ENCODE assay signal across 11 cellular contexts in genomic region chr13:44393391-44393790, GRCh38. TPM values are rescaled to one million over a fixed set of nuclear protein-coding genes. Genes with fewer than 3 reads are reported as not detected.
A peak's percentile ranks its signal among the peaks of the same experiment; 100 is the strongest.
DNase-seq lines count a peak whose midpoint lies in the region; ATAC-seq and TF ChIP-seq lines count a peak whose summit lies in the region.
"Had no signal": no experiment of that assay in that cellular context is flagged by ENCODE, and none has a peak within 500 bp of the region (broad histone marks: within the 10 kb centered on the region; RNA-seq: fewer than 3 reads in every experiment).

No MANE protein-coding gene starts in this region.

- ATAC-seq in GM18498 (IDR thresholded peaks at IDR 0.05; ENCODE audit: unreplicated experiment): no peak
- ATAC-seq in esophagus mucosa: no peak
- ATAC-seq in HG03097 (IDR thresholded peaks at IDR 0.05; ENCODE audit: low FRiP score, unreplicated experiment): no peak
- ATAC-seq: GM12878 had no signal

- peak overlapping the region; percentile 10 for H4K8ac ChIP-seq in mesenchymal stem cell (ENCODE audit: low read length)

- no peak overlapping the region for H2BK12ac ChIP-seq in mesenchymal stem cell (ENCODE audit: low read length in 2 of 2)

- no peak overlapping the region for H3K14ac ChIP-seq in mesenchymal stem cell (ENCODE audit: low read length in 2 of 2)

- no peak overlapping the region for H3K27ac ChIP-seq in mammary epithelial cell (ENCODE audit: insufficient read depth, low read depth, low read length)
- H3K27ac ChIP-seq in mesenchymal stem cell (ENCODE audit: low read length, poor library complexity, severe bottlenecking): peak overlapping the region; percentile 68
- H3K27ac ChIP-seq: WERI-Rb-1 had no signal

- H3K4ac ChIP-seq in mesenchymal stem cell (ENCODE audit: low read depth in 1 of 2, low read length in 2 of 2): no peak overlapping the region

- intact Hi-C loops in mammary epithelial cell (cut with micrococcal nuclease): no loop called here

- no peak overlapping the region for H2BK15ac ChIP-seq in mesenchymal stem cell (ENCODE audit: low read depth, poor library complexity, severe bottlenecking)

- no peak for TF ChIP-seq CTCF in mammary epithelial cell (conservative IDR thresholded peaks at IDR 0.05 in 1 of 2, IDR thresholded peaks at IDR 0.05 in 1 of 2; ENCODE audit: extremely low read depth in 1 of 2, insufficient read depth in 1 of 2, low read depth in 1 of 2, low read length in 2 of 2)

- H2BK5ac ChIP-seq in mesenchymal stem cell (ENCODE audit: low read depth, low read length, poor library complexity, severe bottlenecking): peak overlapping the region; percentile 48

- dilution Hi-C loops in mammary epithelial cell (cut with HindIII; ENCODE audit: low sequenced_read_pairs): loop anchor here (5.0 kb wide), 1 partner anchor 71 kb away; no protein-coding TSS in a partner anchor

- H3K18ac ChIP-seq in mesenchymal stem cell (ENCODE audit: low read depth in 1 of 2, low read length in 2 of 2): no peak overlapping the region

- H3K79me1 ChIP-seq in mesenchymal stem cell (replicated peaks; ENCODE audit: low read length, poor library complexity, severe bottlenecking): peaks cover 2% of the 10 kb centered on the region

- no peaks in the 10 kb centered on the region for H3K27me3 ChIP-seq in mammary epithelial cell (ENCODE audit: insufficient read depth, low read length)
- H3K27me3 ChIP-seq in mesenchymal stem cell (ENCODE audit: control insufficient read depth in 1 of 2, insufficient read depth in 1 of 2, low read length in 2 of 2): no peaks in the 10 kb centered on the region

- in situ Hi-C loops in mammary epithelial cell (cut with MboI; ENCODE audit: low sequenced_read_pairs in 2 of 2): no loop called here

- H3K4me1 ChIP-seq in mammary epithelial cell (ENCODE audit: insufficient read depth, low read length) (no peaks in the 10 kb centered on the region), mesenchymal stem cell (ENCODE audit: control insufficient read depth, insufficient read depth, low read depth, low read length) (peaks cover 18% of the 10 kb centered on the region)

- H3K4me3 ChIP-seq in mammary epithelial cell (replicated peaks in 1 of 3; ENCODE audit: insufficient read depth in 1 of 3, low read depth in 2 of 3, low read length in 3 of 3): no peak overlapping the region
- no peak overlapping the region for H3K4me3 ChIP-seq in mesenchymal stem cell (ENCODE audit: insufficient read depth in 1 of 2, low read depth in 1 of 2, low read length in 2 of 2)
- H3K4me3 ChIP-seq: GM12878 had no signal

- no peak overlapping the region for H4K91ac ChIP-seq in mesenchymal stem cell (ENCODE audit: low read length)

- no peak overlapping the region for H2BK120ac ChIP-seq in mesenchymal stem cell (ENCODE audit: low read depth, low read length)

- H3K4me2 ChIP-seq in mammary epithelial cell (ENCODE audit: insufficient read depth, low read depth, low read length) (no peak overlapping the region), mesenchymal stem cell (ENCODE audit: low read length, poor library complexity, severe bottlenecking) (no peak overlapping the region)

- H4K20me1 ChIP-seq in mammary epithelial cell (ENCODE audit: insufficient read depth, low read length): no peaks in the 10 kb centered on the region

- H2AK5ac ChIP-seq in mesenchymal stem cell (ENCODE audit: low read length, severe bottlenecking): no peak overlapping the region

- 8% methylated on average over 5 of the region's 8 CpGs for WGBS in mammary epithelial cell (ENCODE audit: low coverage, missing lambda C conversion rate)
- WGBS in mesenchymal stem cell: 95% methylated on average over 7 of the region's 8 CpGs

- H3K79me2 ChIP-seq in mammary epithelial cell (ENCODE audit: insufficient read depth, low read length): no peaks in the 10 kb centered on the region

- H2AFZ ChIP-seq in mammary epithelial cell (ENCODE audit: low read depth, low read length) (peak overlapping the region; percentile 86), mesenchymal stem cell (ENCODE audit: low read depth, low read length) (no peak overlapping the region)

- H3K9ac ChIP-seq in mammary epithelial cell (ENCODE audit: insufficient read depth, low read length) (no peak overlapping the region), mesenchymal stem cell (ENCODE audit: low read length) (no peak overlapping the region)

- CTCF ChIA-PET in mammary epithelial cell (lab: Charles Lee; ENCODE audit: low non-redundant PET): no interaction called here

- no peak overlapping the region for H3K23ac ChIP-seq in mesenchymal stem cell (ENCODE audit: low read length in 2 of 2)

- no TSS peak for BruUV-seq in mammary epithelial cell (replicated peaks; lab: Mats Ljungman, UMichigan)

- DNase-seq in NCI-H69 (lab: John Stamatoyannopoulos, UW) (peak; percentile 82), mammary epithelial cell (no peak), mesenchymal stem cell (no peak), superior temporal gyrus (ENCODE audit: extremely low spot score) (peak; percentile 29)
- DNase-seq: midbrain, NCI-H2171 treated with DMSO at 0.1 percent for 48 hours, WERI-Rb-1 had no signal

- no peaks in the 10 kb centered on the region for H3K9me3 ChIP-seq in mammary epithelial cell (replicated peaks; ENCODE audit: insufficient read depth, low read length)
- no peaks in the 10 kb centered on the region for H3K9me3 ChIP-seq in mesenchymal stem cell (ENCODE audit: control insufficient read depth, low read length)

- H3K36me3 ChIP-seq in mammary epithelial cell (ENCODE audit: insufficient read depth, low read length) (no peaks in the 10 kb centered on the region), mesenchymal stem cell (ENCODE audit: control insufficient read depth in 1 of 2, insufficient read depth in 2 of 2, low read depth in 1 of 2, low read length in 2 of 2) (peaks cover 2 to 5% of the 10 kb centered on the region in 2 experiments)
- H3K36me3 ChIP-seq: WERI-Rb-1 had no signal

RNA-seq across cellular contexts. Expression of gene SERP2, which starts 19.8 kb away (rescaled TPM):
- total RNA-seq in mammary epithelial cell (1 to 10 TPM in 1 of 2 donors, under 1 TPM in 1; 0.94 to 3.0 TPM), esophagus mucosa (1.2 TPM)
- polyA plus RNA-seq in mammary epithelial cell: 0.87 TPM
- 6.7 TPM for polyA minus RNA-seq in mammary epithelial cell
- 3.4 TPM for polyA plus RNA-seq in mesenchymal stem cell (2013, experiment 1 of 2)
- 3.5 TPM for polyA plus RNA-seq in mesenchymal stem cell (2013, experiment 2 of 2)
- total RNA-seq: GM12878 had no signal
- polyA plus RNA-seq: GM12878 had no signal

Comparison
In these comparisons a context has a peak if more than half of its experiments do, and no peak if none do; other contexts are left out.
1. DNase-seq: peak in NCI-H69 (single experiment) and superior temporal gyrus (single experiment); none in mammary epithelial cell (single experiment) and mesenchymal stem cell (single experiment).